ENCODE assay signal across 8 cellular contexts in genomic region chr14:103520657-103521437, GRCh38. TPM values are rescaled to one million over a fixed set of nuclear protein-coding genes. Genes with fewer than 3 reads are reported as not detected.
DNase-seq lines count a peak whose midpoint lies in the region; ATAC-seq, FAIRE-seq and TF ChIP-seq lines count a peak whose summit lies in the region.

No MANE protein-coding gene starts in this region.

- H3K27me3 ChIP-seq in neuronal stem cell (ENCODE audit: control insufficient read depth in 3 of 3, insufficient read depth in 3 of 3, low read depth in 1 of 3, low read length in 3 of 3) (peaks cover 0 to 18% (median 2%) of the 10 kb centered on the region in 3 experiments), thyroid gland (no peaks in the 10 kb centered on the region)

- peaks cover 13% of the 10 kb centered on the region for H3K79me1 ChIP-seq in neuronal stem cell (ENCODE audit: low read depth, low read length)

- peak overlapping the region; percentile 75 for H3K4me2 ChIP-seq in neuronal stem cell (ENCODE audit: insufficient read depth, low read length, poor library complexity, severe bottlenecking)

- no CpG with 5 or more reads among the region's 66 CpGs for WGBS in neuronal stem cell (ENCODE audit: extremely low coverage in 2 of 2, insufficient read length in 2 of 2, insufficient replicate concordance in 1 of 2), 2 donors
- 2 to 5% methylated on average over 14 of the region's 66 CpGs for WGBS in thyroid gland, 2 donors

- no peak overlapping the region for H2BK120ac ChIP-seq in neuronal stem cell (ENCODE audit: low read depth, low read length)

- H2AK5ac ChIP-seq in neuronal stem cell (ENCODE audit: low read depth, low read length), result peak overlapping the region; percentile 96

- H4K91ac ChIP-seq in neuronal stem cell (ENCODE audit: low read depth, low read length, poor library complexity), result no peak overlapping the region

- H3K36me3 ChIP-seq in neuronal stem cell (replicated peaks in 1 of 2; ENCODE audit: control insufficient read depth in 2 of 2, insufficient read depth in 2 of 2, low read length in 2 of 2), result peaks cover 13 to 27% of the 10 kb centered on the region in 2 donors
- H3K36me3 ChIP-seq in thyroid gland, result no peaks in the 10 kb centered on the region

- H3K9ac ChIP-seq in neuronal stem cell (ENCODE audit: low read depth, low read length, poor library complexity), result peak overlapping the region; percentile 95

- no peak for ATAC-seq in GM18873 (IDR thresholded peaks at IDR 0.05; ENCODE audit: low FRiP score, unreplicated experiment)

- intact Hi-C loops in thyroid gland (cut with DNase I), result no loop called here

- H3K14ac ChIP-seq in neuronal stem cell (ENCODE audit: low read length), result peak overlapping the region; percentile 38

- peak overlapping the region; percentile 87 for H2BK5ac ChIP-seq in neuronal stem cell (ENCODE audit: low read length)

- peaks cover 22 to 62% of the 10 kb centered on the region in 2 donors for H3K4me1 ChIP-seq in neuronal stem cell (ENCODE audit: control insufficient read depth in 2 of 2, insufficient read depth in 1 of 2, low read depth in 1 of 2, low read length in 2 of 2)
- peaks cover 53 to 57% of the 10 kb centered on the region in 2 donors for H3K4me1 ChIP-seq in thyroid gland

- H4K8ac ChIP-seq in neuronal stem cell (ENCODE audit: low read depth, low read length), result peak overlapping the region; percentile 17

- H3K23ac ChIP-seq in neuronal stem cell (ENCODE audit: low read depth, low read length, poor library complexity), result peak overlapping the region; percentile 91

- peak overlapping the region; percentile 98 to 100 for H3K4me3 ChIP-seq in neuronal stem cell (ENCODE audit: low read length in 2 of 2)
- H3K4me3 ChIP-seq in thyroid gland (replicated peaks in 1 of 3), result peak overlapping the region; percentile 16 to 74 (median 66)

- no peak overlapping the region for H3K27ac ChIP-seq in neuronal stem cell (replicated peaks; ENCODE audit: low read length)
- peak overlapping the region; percentile 70 to 98 (median 94) for H3K27ac ChIP-seq in thyroid gland

- peak overlapping the region; percentile 75 for H2BK15ac ChIP-seq in neuronal stem cell (ENCODE audit: low read length)

- peak overlapping the region; percentile 23 for H3K4ac ChIP-seq in neuronal stem cell (ENCODE audit: low read length)

- H3K18ac ChIP-seq in neuronal stem cell (ENCODE audit: low read length), result peak overlapping the region; percentile 91

- peak; percentile 30 to 66 for TF ChIP-seq POLR2A in thyroid gland (IDR thresholded peaks at IDR 0.05)

- peak; percentile 92 for DNase-seq in Daoy (ENCODE audit: low read depth)
- peak; percentile 86 for DNase-seq in HuH-7 (ENCODE audit: low spot score)
- peak; percentile 63 for DNase-seq in RPMI7951 (ENCODE audit: low read depth)
- peak; percentile 62 for DNase-seq in activated gamma-delta T cell treated with Interleukin-2 at 50 U/mL for 16 hours
- peak; percentile 83 to 90 for DNase-seq in frontal cortex (ENCODE audit: low spot score in 2 of 2)
- peak; percentile 80 for DNase-seq in neuronal stem cell (ENCODE audit: low spot score)
- peak; percentile 92 to 97 for DNase-seq in thyroid gland

- FAIRE-seq in frontal cortex (lab: Jason Lieb, UNC), result no peak

- H2AFZ ChIP-seq in neuronal stem cell (ENCODE audit: low read length), result no peak overlapping the region

- peak overlapping the region; percentile 58 for H2BK12ac ChIP-seq in neuronal stem cell (ENCODE audit: low read length)

- peak in 5 of 6 experiments; percentile 17 to 66 (median 54) for TF ChIP-seq CTCF in thyroid gland (IDR thresholded peaks at IDR 0.05)

- H3K9me3 ChIP-seq in neuronal stem cell (replicated peaks in 1 of 2; ENCODE audit: control insufficient read depth in 2 of 2, insufficient read depth in 1 of 2, low read depth in 1 of 2, low read length in 2 of 2), result no peaks in the 10 kb centered on the region
- no peaks in the 10 kb centered on the region for H3K9me3 ChIP-seq in thyroid gland

RNA-seq across cellular contexts. Expression of gene CKB, which starts 1.8 kb away (rescaled TPM):
- 24.7 and 28.1 TPM in 2 replicates for total RNA-seq in Daoy (2014; rRNA removed; shearing (Covaris generic))
- 8.8 and 18.3 TPM in 2 replicates for total RNA-seq in RPMI7951 (2014; rRNA removed; shearing (Covaris generic))
- total RNA-seq in frontal cortex (260 TPM), thyroid gland (100 to 1,000 TPM; 190 to 373 (median 266) TPM)
- polyA plus RNA-seq in neuronal stem cell (2013, experiment 1 of 2), result 418 TPM
- 412 TPM for polyA plus RNA-seq in neuronal stem cell (2013, experiment 2 of 2)

RNA-seq across cellular contexts. Expression of gene TRMT61A, which starts 8.1 kb away (rescaled TPM):
- total RNA-seq in Daoy (2014; rRNA removed; shearing (Covaris generic)), result 29.5 and 36.8 TPM in 2 replicates
- 3.8 and 5.3 TPM in 2 replicates for total RNA-seq in RPMI7951 (2014; rRNA removed; shearing (Covaris generic))
- total RNA-seq in frontal cortex (4.9 TPM), thyroid gland (10 to 100 TPM; 14.9 to 24.4 (median 21.3) TPM)
- 2.1 TPM for polyA plus RNA-seq in neuronal stem cell (2013, experiment 1 of 2)
- 2.2 TPM for polyA plus RNA-seq in neuronal stem cell (2013, experiment 2 of 2)

RNA-seq across cellular contexts. Expression of gene BAG5, which starts 41.6 kb away (rescaled TPM):
- total RNA-seq in Daoy (2014; rRNA removed; shearing (Covaris generic)), result 23.5 and 28.6 TPM in 2 replicates
- total RNA-seq in RPMI7951 (2014; rRNA removed; shearing (Covaris generic)), result 16.0 and 17.9 TPM in 2 replicates
- total RNA-seq in frontal cortex (51.4 TPM), thyroid gland (10 to 100 TPM; 39.4 to 77.5 (median 44.4) TPM)
- polyA plus RNA-seq in neuronal stem cell (2013, experiment 1 of 2), result 11.7 TPM
- polyA plus RNA-seq in neuronal stem cell (2013, experiment 2 of 2), result 11.8 TPM

RNA-seq across cellular contexts. Expression of gene COA8, which starts 41.9 kb away (rescaled TPM):
- 29.4 and 48.2 TPM in 2 replicates for total RNA-seq in Daoy (2014; rRNA removed; shearing (Covaris generic))
- 28.4 and 48.0 TPM in 2 replicates for total RNA-seq in RPMI7951 (2014; rRNA removed; shearing (Covaris generic))
- total RNA-seq in frontal cortex (38.3 TPM), thyroid gland (10 to 100 TPM; 25.9 to 50.4 (median 33.6) TPM)
- 45.8 TPM for polyA plus RNA-seq in neuronal stem cell (2013, experiment 1 of 2)
- polyA plus RNA-seq in neuronal stem cell (2013, experiment 2 of 2), result 47.5 TPM
